2 cellular contexts compared by ENCODE assay signal in genomic region chr22:20180640-20181039, GRCh38.
TF ChIP-seq lines count a peak whose summit lies in the region.

No MANE protein-coding gene starts in this region.

TF ChIP-seq in GM12878, 131 proteins besides CTCF, POLR2A, EP300 and RAD21:
- peak; percentile 36; the same call in 1 of the 2 replicates for TF ChIP-seq DPF2 (IDR thresholded peaks at IDR 0.05)
- no peak for TF ChIP-seq USF2 (IDR thresholded peaks at IDR 0.05; ENCODE audit: borderline replicate concordance, low read depth, low read length)
- TF ChIP-seq POU2F2 (IDR thresholded peaks at IDR 0.05; ENCODE audit: borderline replicate concordance, low read depth, low read length), result no peak
- no peak for TF ChIP-seq BHLHE40 (IDR thresholded peaks at IDR 0.05; ENCODE audit: borderline replicate concordance in 1 of 2, low read depth in 2 of 2, low read length in 1 of 2)
- TF ChIP-seq YBX1 (IDR thresholded peaks at IDR 0.05), result no peak
- TF ChIP-seq IRF4 (IDR thresholded peaks at IDR 0.05; ENCODE audit: low read depth, low read length), result no peak
- TF ChIP-seq HCFC1 (IDR thresholded peaks at IDR 0.05; ENCODE audit: low read length), result no peak

TF ChIP-seq in GM23338, 12 proteins besides CTCF, POLR2A, EP300 and RAD21:
- no peak for TF ChIP-seq ZNF331 (CRISPR knock-in tag; IDR thresholded peaks at IDR 0.05; ENCODE audit: low read depth)
- TF ChIP-seq POLR2AphosphoS5 (IDR thresholded peaks at IDR 0.05; ENCODE audit: low read depth), result no peak
- no peak for TF ChIP-seq ZNF462 (CRISPR knock-in tag; IDR thresholded peaks at IDR 0.05)
- no peak for TF ChIP-seq EZH2 (IDR thresholded peaks at IDR 0.05; ENCODE audit: low read depth, unreplicated experiment)
- no peak for TF ChIP-seq STAT1 (IDR thresholded peaks at IDR 0.05; ENCODE audit: unreplicated experiment)
